Comparison of ENCODE assay signal across 8 cellular contexts in genomic region chrX:49166914-49167739, GRCh38. TPM values are rescaled to one million over a fixed set of nuclear protein-coding genes. Genes with fewer than 3 reads are reported as not detected.
DNase-seq lines count a peak whose midpoint lies in the region; ATAC-seq and TF ChIP-seq lines count a peak whose summit lies in the region.

No MANE protein-coding gene starts in this region.

- no peaks in the 10 kb centered on the region for H3K27me3 ChIP-seq in heart left ventricle
- no peaks in the 10 kb centered on the region for H3K27me3 ChIP-seq in rectal smooth muscle tissue (ENCODE audit: control insufficient read depth, insufficient read depth, low read length)

- TF ChIP-seq POLR2A in heart left ventricle (IDR thresholded peaks at IDR 0.05) = peak in 1 of 2 donors; percentile 73

- H3K4me3 ChIP-seq in heart left ventricle (peak overlapping the region in 11 of 12 donors; percentile 24 to 59 (median 47)), rectal smooth muscle tissue (ENCODE audit: low read length) (peak overlapping the region; percentile 75)

- DNase-seq in ELR (ENCODE audit: low read depth) (peak; percentile 77), SIG-M5 treated with dmso at 0.1 percent for 504 hours (lab: John Stamatoyannopoulos, UW; ENCODE audit: unreplicated experiment) (peak; percentile 88), heart left ventricle (peak; percentile 79 to 91 (median 85)), middle frontal gyrus (ENCODE audit: extremely low spot score, low spot score) (no peak), midbrain (lab: John Stamatoyannopoulos, UW) (no peak)

- peak overlapping the region; percentile 84 for H3K9ac ChIP-seq in rectal smooth muscle tissue (ENCODE audit: low read length)

- TF ChIP-seq CTCF in heart left ventricle (IDR thresholded peaks at IDR 0.05) = peak in 1 of 12 donors; percentile 5

- ATAC-seq in HG03280 (IDR thresholded peaks at IDR 0.05; ENCODE audit: unreplicated experiment) (peak; percentile 9), heart left ventricle (peak; percentile 67 to 80 (median 76))

- H3K4me1 ChIP-seq in heart left ventricle (peaks cover 0 to 23% (median 4%) of the 10 kb centered on the region in 12 donors), rectal smooth muscle tissue (ENCODE audit: control insufficient read depth, insufficient read depth, low read length) (no peaks in the 10 kb centered on the region)

- no peaks in the 10 kb centered on the region for H3K9me3 Mint-ChIP-seq in activated naive CD4-positive, alpha-beta T cell treated with anti-CD3 and anti-CD28 coated beads, Interleukin-2, amount 50 U/mL, for 24 hours

- peak overlapping the region; percentile 90 to 99 (median 93) for H3K27ac ChIP-seq in heart left ventricle
- H3K27ac ChIP-seq in rectal smooth muscle tissue (ENCODE audit: low read depth, low read length) = peak overlapping the region; percentile 97

- H3K36me3 ChIP-seq in heart left ventricle = no peaks in the 10 kb centered on the region
- no peaks in the 10 kb centered on the region for H3K36me3 ChIP-seq in rectal smooth muscle tissue (ENCODE audit: control insufficient read depth, insufficient read depth, low read length)

- H3K36me3 Mint-ChIP-seq in activated naive CD4-positive, alpha-beta T cell treated with anti-CD3 and anti-CD28 coated beads, Interleukin-2, amount 50 U/mL, for 24 hours = no peaks in the 10 kb centered on the region

- peaks cover 29% of the 10 kb centered on the region for H3K4me1 Mint-ChIP-seq in activated naive CD4-positive, alpha-beta T cell treated with anti-CD3 and anti-CD28 coated beads, Interleukin-2, amount 50 U/mL, for 24 hours

- WGBS in heart left ventricle, 4 donors = 3 to 48% (median 22%) methylated on average over 35 of the region's 35 CpGs

- intact Hi-C loops in heart left ventricle (cut with DNase I) = loop anchor here in 2 of 10 donors (2.0 to 5.0 kb wide), 2 partner anchors 20 to 125 kb away; partner anchors contain the start of genes PRICKLE3 (in 1 of the 2) and TFE3 (in 1 of the 2)

- peak overlapping the region; percentile 89 for H3K27ac Mint-ChIP-seq in activated naive CD4-positive, alpha-beta T cell treated with anti-CD3 and anti-CD28 coated beads, Interleukin-2, amount 50 U/mL, for 24 hours

- H3K9me3 ChIP-seq in heart left ventricle = peaks cover 0 to 4% (median 0%) of the 10 kb centered on the region in 12 donors

- H3K27me3 Mint-ChIP-seq in activated naive CD4-positive, alpha-beta T cell treated with anti-CD3 and anti-CD28 coated beads, Interleukin-2, amount 50 U/mL, for 24 hours = no peaks in the 10 kb centered on the region

- H3K4me3 Mint-ChIP-seq in activated naive CD4-positive, alpha-beta T cell treated with anti-CD3 and anti-CD28 coated beads, Interleukin-2, amount 50 U/mL, for 24 hours = peak overlapping the region; percentile 85

RNA-seq across cellular contexts. Expression of gene MAGIX, which starts 4.6 kb away (rescaled TPM):
- 1 to 10 TPM; 2.6 to 7.1 (median 3.3) TPM for total RNA-seq in heart left ventricle
- 1 to 10 TPM; 2.9 to 6.7 TPM for polyA plus RNA-seq in heart left ventricle

RNA-seq across cellular contexts. Expression of gene PLP2, which starts 4.6 kb away (rescaled TPM):
- 100 to 1,000 TPM in 3 of 9 donors, 10 to 100 TPM in 6; 22.4 to 155 (median 50.4) TPM for total RNA-seq in heart left ventricle
- polyA plus RNA-seq in heart left ventricle = 100 to 1,000 TPM in 1 of 2 donors, 10 to 100 TPM in 1; 63.0 to 373 TPM

RNA-seq across cellular contexts. Expression of gene PRICKLE3, which starts 19.0 kb away (rescaled TPM):
- 10 to 100 TPM in 2 of 9 donors, 1 to 10 TPM in 7; 6.6 to 12.7 (median 9.3) TPM for total RNA-seq in heart left ventricle
- 10 to 100 TPM in 1 of 2 donors, 1 to 10 TPM in 1; 6.5 to 13.2 TPM for polyA plus RNA-seq in heart left ventricle

RNA-seq across cellular contexts. Expression of gene SYP, which starts 32.9 kb away (rescaled TPM):
- total RNA-seq in heart left ventricle = 1 to 10 TPM in 6 of 9 donors, under 1 TPM in 3; 0.49 to 2.7 (median 1.1) TPM
- 1 to 10 TPM; 1.3 to 3.7 TPM for polyA plus RNA-seq in heart left ventricle

RNA-seq across cellular contexts. Expression of gene GPKOW, which starts 43.6 kb away (rescaled TPM):
- total RNA-seq in heart left ventricle = 10 to 100 TPM; 17.5 to 30.9 (median 19.4) TPM
- polyA plus RNA-seq in heart left ventricle = 10 to 100 TPM in 1 of 2 donors, 1 to 10 TPM in 1; 8.9 to 29.5 TPM

Comparison
In these comparisons a context has a peak if more than half of its experiments do, and no peak if none do; other contexts are left out.
1. DNase-seq: peak in ELR (single experiment), SIG-M5 treated with dmso at 0.1 percent for 504 hours (single experiment) and heart left ventricle (5 of 5); none in middle frontal gyrus (single experiment) and midbrain (single experiment).